In the genomic region with DNA sequence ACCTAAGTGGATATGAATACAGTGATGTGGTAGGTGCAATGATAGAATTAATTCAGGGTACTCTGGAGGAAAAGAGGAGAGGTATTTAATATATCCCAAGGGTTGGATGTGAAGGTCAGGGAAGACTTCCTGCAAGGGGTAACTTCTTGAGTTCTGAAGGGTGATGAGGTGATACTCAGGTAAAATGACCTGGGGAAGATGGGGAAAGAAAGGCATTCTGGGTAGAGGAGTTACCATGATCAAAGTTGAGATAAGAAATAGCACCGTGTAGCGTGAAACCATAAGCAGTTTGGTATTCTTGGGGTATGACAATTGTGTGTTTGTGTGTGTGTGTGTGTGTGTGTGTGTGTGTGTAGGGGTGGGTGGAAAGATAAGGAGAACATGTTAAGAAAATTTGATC, we compare ENCODE assay signal across 3 cellular contexts.
"Had no signal": no experiment of that assay in that cellular context is flagged by ENCODE, and none has a peak within 500 bp of the region (broad histone marks: within the 10 kb centered on the region; RNA-seq: fewer than 3 reads in every experiment).

No MANE protein-coding gene starts in this region.

- H3K4me3 ChIP-seq: GM12878 had no signal

- DNase-seq: GDM1, GF-D8 had no signal
